ENCODE assay signal across 20 cellular contexts in the genomic region with DNA sequence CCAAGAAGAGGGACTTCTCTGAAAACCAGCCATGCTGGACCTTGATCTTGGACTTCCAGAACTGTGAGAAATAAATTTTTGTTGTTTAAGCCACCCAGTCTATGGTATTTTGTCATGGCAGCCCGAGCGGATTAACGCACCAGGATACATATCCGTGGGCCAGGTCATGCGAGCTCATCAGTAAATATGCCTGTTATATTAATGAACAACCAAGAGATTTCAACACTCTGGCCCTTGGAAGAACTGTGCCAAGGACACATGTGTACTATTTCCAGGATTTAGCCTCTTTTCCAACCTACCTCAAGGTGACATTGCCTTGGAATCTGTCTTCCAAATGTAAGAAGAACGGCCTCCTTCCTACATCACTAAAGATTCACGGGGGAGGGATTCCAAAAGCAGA.
"Had no signal": no experiment of that assay in that cellular context is flagged by ENCODE, and none has a peak within 500 bp of the region (broad histone marks: within the 10 kb centered on the region; RNA-seq: fewer than 3 reads in every experiment).

No MANE protein-coding gene starts in this region.

- ATAC-seq: K562, Panc1, PC-3 had no signal

- H3K27ac ChIP-seq: KMS-11, RWPE1 had no signal

- H3K4me3 ChIP-seq: K562 had no signal

- H3K27ac Mint-ChIP-seq: IgD-negative memory B cell had no signal

- DNase-seq: Kasumi-1, MM.1S, NCI-H1092 treated with DMSO at 0.1 percent for 48 hours, NCI-H1436 treated with DMSO at 0.1 percent for 48 hours, NCI-H1694, NCI-H187 treated with DMSO at 0.1 percent for 48 hours, NCI-H2029 treated with DMSO at 0.1 percent for 48 hours, NCI-H2171 treated with DMSO at 0.1 percent for 48 hours, NCI-H345, NCI-H446 treated with DMSO at 0.1 percent for 48 hours, NCI-H510A treated with DMSO at 0.1 percent for 48 hours, NCI-H526, PC-3, SHP77, SK-N-SH had no signal

- H3K36me3 Mint-ChIP-seq: IgD-negative memory B cell had no signal

- H3K9me3 ChIP-seq: SK-N-SH had no signal
